Comparison of ENCODE assay signal across 10 cellular contexts in the genomic region with DNA sequence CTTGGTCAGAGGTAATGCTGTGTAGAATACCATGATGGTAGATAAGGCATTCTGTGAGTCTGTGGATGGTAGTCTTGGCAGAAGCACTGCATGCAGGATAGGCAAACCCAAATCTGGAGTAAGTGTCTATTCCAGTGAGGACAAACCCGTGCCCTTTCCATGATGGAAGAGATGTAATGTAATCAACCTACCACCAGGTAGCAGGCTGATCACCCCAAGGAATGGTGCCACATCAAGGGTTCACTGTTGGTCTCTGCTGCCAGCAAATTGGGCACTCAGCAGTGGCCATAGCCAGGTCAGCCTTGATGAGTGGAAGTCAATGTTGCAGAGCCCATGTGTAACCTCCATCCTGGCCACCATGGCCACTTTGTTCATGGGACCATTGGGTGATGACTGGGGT.
"Had no signal": no experiment of that assay in that cellular context is flagged by ENCODE, and none has a peak within 500 bp of the region (broad histone marks: within the 10 kb centered on the region; RNA-seq: fewer than 3 reads in every experiment).

No MANE protein-coding gene starts in this region.

- FAIRE-seq: frontal cortex, kidney had no signal

- H3K36me3 ChIP-seq: heart right ventricle, left ventricle myocardium inferior, upper lobe of right lung had no signal

- H3K4me1 ChIP-seq: heart right ventricle, left ventricle myocardium inferior, upper lobe of right lung had no signal

- DNase-seq: activated CD4-positive, alpha-beta T cell treated with anti-CD3 and anti-CD28 coated beads, Interleukin-2, amount 50 U/mL, for 4 hours; activated CD4-positive, CD25-positive, alpha-beta regulatory T cell treated with anti-CD3 and anti-CD28 coated beads, Interleukin-2, amount 50 U/mL, for 72 hours; activated T-cell treated with anti-CD3 and anti-CD28 coated beads, Interleukin-2, amount 50 U/mL, for 1 hour; heart right ventricle; kidney; left ventricle myocardium inferior; stimulated activated CD4-positive, alpha-beta T cell treated with anti-CD3 and anti-CD28 coated beads, Interleukin-2, amount 100 ng/mL, for 48 hours; stimulated activated naive CD8-positive, alpha-beta T cell treated with anti-CD3 and anti-CD28 coated beads, Interleukin-15, Interleukin-2, amounts not matched to agents 100 U/mL and 50 U/mL, for 24 hours; upper lobe of right lung had no signal

- ATAC-seq: heart right ventricle; stimulated activated naive CD8-positive, alpha-beta T cell treated with anti-CD3 and anti-CD28 coated beads, Interleukin-15, Interleukin-2, amounts not matched to agents 100 U/mL and 50 U/mL, for 24 hours; upper lobe of right lung had no signal

- H3K27me3 ChIP-seq: upper lobe of right lung had no signal

- H3K4me3 ChIP-seq: heart right ventricle, left ventricle myocardium inferior, upper lobe of right lung had no signal

- H3K27ac ChIP-seq: heart right ventricle, left ventricle myocardium inferior, upper lobe of right lung had no signal

- H3K9me3 ChIP-seq: heart right ventricle, left ventricle myocardium inferior, upper lobe of right lung had no signal
